ENCODE assay signal across 1 cellular context in the genomic region with DNA sequence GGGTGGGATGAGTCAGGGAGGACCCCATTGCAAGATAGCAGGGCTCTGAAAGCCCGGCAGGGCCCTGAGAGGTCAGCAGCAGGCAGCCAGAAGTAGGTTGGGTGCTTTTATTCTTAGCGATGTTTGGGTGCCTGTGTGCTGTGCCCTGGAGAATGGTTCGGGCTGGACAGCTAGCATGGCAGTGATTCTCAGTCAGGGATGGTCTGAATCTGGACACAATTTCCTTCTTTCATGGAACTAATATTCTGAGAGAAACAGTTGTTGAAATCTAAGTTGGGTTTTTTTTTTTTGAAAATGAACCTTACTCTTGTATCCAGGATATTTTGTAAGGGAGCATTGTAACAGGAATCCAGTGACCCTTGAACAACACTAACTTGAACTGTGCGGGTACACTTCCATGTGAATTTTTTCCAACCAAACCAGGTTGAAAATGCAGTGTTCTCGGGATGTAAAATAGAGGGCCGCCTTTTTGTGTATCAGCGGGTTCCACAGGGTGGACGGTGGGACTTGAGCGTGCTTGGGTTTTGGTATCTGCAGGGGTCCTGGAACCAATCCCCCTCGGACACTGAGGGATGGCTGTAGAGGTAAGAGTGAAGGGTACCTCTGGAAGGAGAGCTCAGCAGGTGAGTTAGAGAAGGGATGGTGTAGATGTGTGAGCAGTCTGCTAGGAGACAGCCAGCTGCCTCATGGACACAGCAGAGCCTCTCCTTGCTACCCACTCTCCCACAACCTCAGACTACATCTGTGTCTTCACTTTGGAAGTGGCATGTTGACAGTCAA.
TF ChIP-seq lines count a peak whose summit lies in the region.

No MANE protein-coding gene starts in this region.

TF ChIP-seq in HepG2, 621 proteins besides CTCF, POLR2A, EP300 and RAD21 (continues in another document):
- TF ChIP-seq, protein P1, sequence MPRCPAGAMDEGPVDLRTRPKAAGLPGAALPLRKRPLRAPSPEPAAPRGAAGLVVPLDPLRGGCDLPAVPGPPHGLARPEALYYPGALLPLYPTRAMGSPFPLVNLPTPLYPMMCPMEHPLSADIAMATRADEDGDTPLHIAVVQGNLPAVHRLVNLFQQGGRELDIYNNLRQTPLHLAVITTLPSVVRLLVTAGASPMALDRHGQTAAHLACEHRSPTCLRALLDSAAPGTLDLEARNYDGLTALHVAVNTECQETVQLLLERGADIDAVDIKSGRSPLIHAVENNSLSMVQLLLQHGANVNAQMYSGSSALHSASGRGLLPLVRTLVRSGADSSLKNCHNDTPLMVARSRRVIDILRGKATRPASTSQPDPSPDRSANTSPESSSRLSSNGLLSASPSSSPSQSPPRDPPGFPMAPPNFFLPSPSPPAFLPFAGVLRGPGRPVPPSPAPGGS (CRISPR knock-in tag; IDR thresholded peaks at IDR 0.05) = no peak
- TF ChIP-seq RARA (CRISPR knock-in tag; IDR thresholded peaks at IDR 0.05) = 0 out of 2 replicates have a peak, but pooled peaks have one; percentile 8
- TF ChIP-seq ZNF644 (CRISPR knock-in tag; IDR thresholded peaks at IDR 0.05; ENCODE audit: low read depth) = no peak
- TF ChIP-seq ZNF709 (CRISPR knock-in tag; IDR thresholded peaks at IDR 0.05) = no peak
- no peak for TF ChIP-seq ATF6 (CRISPR knock-in tag; conservative IDR thresholded peaks at IDR 0.05)
- no peak for TF ChIP-seq ZNF34 (CRISPR knock-in tag; IDR thresholded peaks at IDR 0.05; ENCODE audit: borderline replicate concordance)
- TF ChIP-seq, protein P2, sequence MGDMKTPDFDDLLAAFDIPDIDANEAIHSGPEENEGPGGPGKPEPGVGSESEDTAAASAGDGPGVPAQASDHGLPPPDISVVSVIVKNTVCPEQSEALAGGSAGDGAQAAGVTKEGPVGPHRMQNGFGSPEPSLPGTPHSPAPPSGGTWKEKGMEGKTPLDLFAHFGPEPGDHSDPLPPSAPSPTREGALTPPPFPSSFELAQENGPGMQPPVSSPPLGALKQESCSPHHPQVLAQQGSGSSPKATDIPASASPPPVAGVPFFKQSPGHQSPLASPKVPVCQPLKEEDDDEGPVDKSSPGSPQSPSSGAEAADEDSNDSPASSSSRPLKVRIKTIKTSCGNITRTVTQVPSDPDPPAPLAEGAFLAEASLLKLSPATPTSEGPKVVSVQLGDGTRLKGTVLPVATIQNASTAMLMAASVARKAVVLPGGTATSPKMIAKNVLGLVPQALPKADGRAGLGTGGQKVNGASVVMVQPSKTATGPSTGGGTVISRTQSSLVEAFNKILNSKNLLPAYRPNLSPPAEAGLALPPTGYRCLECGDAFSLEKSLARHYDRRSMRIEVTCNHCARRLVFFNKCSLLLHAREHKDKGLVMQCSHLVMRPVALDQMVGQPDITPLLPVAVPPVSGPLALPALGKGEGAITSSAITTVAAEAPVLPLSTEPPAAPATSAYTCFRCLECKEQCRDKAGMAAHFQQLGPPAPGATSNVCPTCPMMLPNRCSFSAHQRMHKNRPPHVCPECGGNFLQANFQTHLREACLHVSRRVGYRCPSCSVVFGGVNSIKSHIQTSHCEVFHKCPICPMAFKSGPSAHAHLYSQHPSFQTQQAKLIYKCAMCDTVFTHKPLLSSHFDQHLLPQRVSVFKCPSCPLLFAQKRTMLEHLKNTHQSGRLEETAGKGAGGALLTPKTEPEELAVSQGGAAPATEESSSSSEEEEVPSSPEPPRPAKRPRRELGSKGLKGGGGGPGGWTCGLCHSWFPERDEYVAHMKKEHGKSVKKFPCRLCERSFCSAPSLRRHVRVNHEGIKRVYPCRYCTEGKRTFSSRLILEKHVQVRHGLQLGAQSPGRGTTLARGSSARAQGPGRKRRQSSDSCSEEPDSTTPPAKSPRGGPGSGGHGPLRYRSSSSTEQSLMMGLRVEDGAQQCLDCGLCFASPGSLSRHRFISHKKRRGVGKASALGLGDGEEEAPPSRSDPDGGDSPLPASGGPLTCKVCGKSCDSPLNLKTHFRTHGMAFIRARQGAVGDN (CRISPR knock-in tag; IDR thresholded peaks at IDR 0.05) = peak; percentile 30; the same call in 1 of the 2 replicates
- no peak for TF ChIP-seq REXO4 (CRISPR knock-in tag; IDR thresholded peaks at IDR 0.05; ENCODE audit: borderline replicate concordance)
- no peak for TF ChIP-seq ZNF543 (CRISPR knock-in tag; IDR thresholded peaks at IDR 0.05)
- no peak for TF ChIP-seq ZNF878 (CRISPR knock-in tag; IDR thresholded peaks at IDR 0.05)
- TF ChIP-seq, protein P3, sequence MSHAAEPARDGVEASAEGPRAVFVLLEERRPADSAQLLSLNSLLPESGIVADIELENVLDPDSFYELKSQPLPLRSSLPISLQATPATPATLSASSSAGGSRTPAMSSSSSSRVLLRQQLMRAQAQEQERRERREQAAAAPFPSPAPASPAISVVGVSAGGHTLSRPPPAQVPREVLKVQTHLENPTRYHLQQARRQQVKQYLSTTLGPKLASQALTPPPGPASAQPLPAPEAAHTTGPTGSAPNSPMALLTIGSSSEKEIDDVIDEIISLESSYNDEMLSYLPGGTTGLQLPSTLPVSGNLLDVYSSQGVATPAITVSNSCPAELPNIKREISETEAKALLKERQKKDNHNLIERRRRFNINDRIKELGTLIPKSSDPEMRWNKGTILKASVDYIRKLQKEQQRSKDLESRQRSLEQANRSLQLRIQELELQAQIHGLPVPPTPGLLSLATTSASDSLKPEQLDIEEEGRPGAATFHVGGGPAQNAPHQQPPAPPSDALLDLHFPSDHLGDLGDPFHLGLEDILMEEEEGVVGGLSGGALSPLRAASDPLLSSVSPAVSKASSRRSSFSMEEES (CRISPR knock-in tag; IDR thresholded peaks at IDR 0.05) = no peak
- TF ChIP-seq, protein P4, sequence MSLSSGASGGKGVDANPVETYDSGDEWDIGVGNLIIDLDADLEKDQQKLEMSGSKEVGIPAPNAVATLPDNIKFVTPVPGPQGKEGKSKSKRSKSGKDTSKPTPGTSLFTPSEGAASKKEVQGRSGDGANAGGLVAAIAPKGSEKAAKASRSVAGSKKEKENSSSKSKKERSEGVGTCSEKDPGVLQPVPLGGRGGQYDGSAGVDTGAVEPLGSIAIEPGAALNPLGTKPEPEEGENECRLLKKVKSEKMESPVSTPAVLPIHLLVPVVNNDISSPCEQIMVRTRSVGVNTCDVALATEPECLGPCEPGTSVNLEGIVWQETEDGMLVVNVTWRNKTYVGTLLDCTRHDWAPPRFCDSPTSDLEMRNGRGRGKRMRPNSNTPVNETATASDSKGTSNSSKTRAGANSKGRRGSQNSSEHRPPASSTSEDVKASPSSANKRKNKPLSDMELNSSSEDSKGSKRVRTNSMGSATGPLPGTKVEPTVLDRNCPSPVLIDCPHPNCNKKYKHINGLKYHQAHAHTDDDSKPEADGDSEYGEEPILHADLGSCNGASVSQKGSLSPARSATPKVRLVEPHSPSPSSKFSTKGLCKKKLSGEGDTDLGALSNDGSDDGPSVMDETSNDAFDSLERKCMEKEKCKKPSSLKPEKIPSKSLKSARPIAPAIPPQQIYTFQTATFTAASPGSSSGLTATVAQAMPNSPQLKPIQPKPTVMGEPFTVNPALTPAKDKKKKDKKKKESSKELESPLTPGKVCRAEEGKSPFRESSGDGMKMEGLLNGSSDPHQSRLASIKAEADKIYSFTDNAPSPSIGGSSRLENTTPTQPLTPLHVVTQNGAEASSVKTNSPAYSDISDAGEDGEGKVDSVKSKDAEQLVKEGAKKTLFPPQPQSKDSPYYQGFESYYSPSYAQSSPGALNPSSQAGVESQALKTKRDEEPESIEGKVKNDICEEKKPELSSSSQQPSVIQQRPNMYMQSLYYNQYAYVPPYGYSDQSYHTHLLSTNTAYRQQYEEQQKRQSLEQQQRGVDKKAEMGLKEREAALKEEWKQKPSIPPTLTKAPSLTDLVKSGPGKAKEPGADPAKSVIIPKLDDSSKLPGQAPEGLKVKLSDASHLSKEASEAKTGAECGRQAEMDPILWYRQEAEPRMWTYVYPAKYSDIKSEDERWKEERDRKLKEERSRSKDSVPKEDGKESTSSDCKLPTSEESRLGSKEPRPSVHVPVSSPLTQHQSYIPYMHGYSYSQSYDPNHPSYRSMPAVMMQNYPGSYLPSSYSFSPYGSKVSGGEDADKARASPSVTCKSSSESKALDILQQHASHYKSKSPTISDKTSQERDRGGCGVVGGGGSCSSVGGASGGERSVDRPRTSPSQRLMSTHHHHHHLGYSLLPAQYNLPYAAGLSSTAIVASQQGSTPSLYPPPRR (CRISPR knock-in tag; IDR thresholded peaks at IDR 0.05; ENCODE audit: borderline replicate concordance) = peak; percentile 28; the same call in 1 of the 2 replicates
- TF ChIP-seq, protein P5, sequence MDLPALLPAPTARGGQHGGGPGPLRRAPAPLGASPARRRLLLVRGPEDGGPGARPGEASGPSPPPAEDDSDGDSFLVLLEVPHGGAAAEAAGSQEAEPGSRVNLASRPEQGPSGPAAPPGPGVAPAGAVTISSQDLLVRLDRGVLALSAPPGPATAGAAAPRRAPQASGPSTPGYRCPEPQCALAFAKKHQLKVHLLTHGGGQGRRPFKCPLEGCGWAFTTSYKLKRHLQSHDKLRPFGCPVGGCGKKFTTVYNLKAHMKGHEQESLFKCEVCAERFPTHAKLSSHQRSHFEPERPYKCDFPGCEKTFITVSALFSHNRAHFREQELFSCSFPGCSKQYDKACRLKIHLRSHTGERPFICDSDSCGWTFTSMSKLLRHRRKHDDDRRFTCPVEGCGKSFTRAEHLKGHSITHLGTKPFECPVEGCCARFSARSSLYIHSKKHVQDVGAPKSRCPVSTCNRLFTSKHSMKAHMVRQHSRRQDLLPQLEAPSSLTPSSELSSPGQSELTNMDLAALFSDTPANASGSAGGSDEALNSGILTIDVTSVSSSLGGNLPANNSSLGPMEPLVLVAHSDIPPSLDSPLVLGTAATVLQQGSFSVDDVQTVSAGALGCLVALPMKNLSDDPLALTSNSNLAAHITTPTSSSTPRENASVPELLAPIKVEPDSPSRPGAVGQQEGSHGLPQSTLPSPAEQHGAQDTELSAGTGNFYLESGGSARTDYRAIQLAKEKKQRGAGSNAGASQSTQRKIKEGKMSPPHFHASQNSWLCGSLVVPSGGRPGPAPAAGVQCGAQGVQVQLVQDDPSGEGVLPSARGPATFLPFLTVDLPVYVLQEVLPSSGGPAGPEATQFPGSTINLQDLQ (CRISPR knock-in tag; IDR thresholded peaks at IDR 0.05) = no peak
- no peak for TF ChIP-seq CENPX (CRISPR knock-in tag; IDR thresholded peaks at IDR 0.05)
- TF ChIP-seq SOX13 (IDR thresholded peaks at IDR 0.05) = no peak
- TF ChIP-seq SOX13 (CRISPR knock-in tag; conservative IDR thresholded peaks at IDR 0.05 in 1 of 2, IDR thresholded peaks at IDR 0.05 in 1 of 2) = no peak
- peak; percentile 65; the same call in 1 of the 2 replicates for TF ChIP-seq HNF4G (IDR thresholded peaks at IDR 0.05; ENCODE audit: borderline replicate concordance, low read depth, low read length)
- no peak for TF ChIP-seq HNF4G (CRISPR knock-in tag; IDR thresholded peaks at IDR 0.05; ENCODE audit: borderline replicate concordance, low read depth)
- no peak for TF ChIP-seq ZNF225 (CRISPR knock-in tag; IDR thresholded peaks at IDR 0.05)
- TF ChIP-seq ZNF749 (CRISPR knock-in tag; IDR thresholded peaks at IDR 0.05; ENCODE audit: borderline replicate concordance) = no peak
- no peak for TF ChIP-seq PHF21A (CRISPR knock-in tag; IDR thresholded peaks at IDR 0.05)
- TF ChIP-seq DNMT1 (CRISPR knock-in tag; IDR thresholded peaks at IDR 0.05) = no peak
- TF ChIP-seq PITX1 (CRISPR knock-in tag; IDR thresholded peaks at IDR 0.05) = no peak
- TF ChIP-seq, protein P6, sequence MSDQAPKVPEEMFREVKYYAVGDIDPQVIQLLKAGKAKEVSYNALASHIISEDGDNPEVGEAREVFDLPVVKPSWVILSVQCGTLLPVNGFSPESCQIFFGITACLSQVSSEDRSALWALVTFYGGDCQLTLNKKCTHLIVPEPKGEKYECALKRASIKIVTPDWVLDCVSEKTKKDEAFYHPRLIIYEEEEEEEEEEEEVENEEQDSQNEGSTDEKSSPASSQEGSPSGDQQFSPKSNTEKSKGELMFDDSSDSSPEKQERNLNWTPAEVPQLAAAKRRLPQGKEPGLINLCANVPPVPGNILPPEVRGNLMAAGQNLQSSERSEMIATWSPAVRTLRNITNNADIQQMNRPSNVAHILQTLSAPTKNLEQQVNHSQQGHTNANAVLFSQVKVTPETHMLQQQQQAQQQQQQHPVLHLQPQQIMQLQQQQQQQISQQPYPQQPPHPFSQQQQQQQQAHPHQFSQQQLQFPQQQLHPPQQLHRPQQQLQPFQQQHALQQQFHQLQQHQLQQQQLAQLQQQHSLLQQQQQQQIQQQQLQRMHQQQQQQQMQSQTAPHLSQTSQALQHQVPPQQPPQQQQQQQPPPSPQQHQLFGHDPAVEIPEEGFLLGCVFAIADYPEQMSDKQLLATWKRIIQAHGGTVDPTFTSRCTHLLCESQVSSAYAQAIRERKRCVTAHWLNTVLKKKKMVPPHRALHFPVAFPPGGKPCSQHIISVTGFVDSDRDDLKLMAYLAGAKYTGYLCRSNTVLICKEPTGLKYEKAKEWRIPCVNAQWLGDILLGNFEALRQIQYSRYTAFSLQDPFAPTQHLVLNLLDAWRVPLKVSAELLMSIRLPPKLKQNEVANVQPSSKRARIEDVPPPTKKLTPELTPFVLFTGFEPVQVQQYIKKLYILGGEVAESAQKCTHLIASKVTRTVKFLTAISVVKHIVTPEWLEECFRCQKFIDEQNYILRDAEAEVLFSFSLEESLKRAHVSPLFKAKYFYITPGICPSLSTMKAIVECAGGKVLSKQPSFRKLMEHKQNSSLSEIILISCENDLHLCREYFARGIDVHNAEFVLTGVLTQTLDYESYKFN (CRISPR knock-in tag; conservative IDR thresholded peaks at IDR 0.05) = peak; percentile 42; the same call in 1 of the 2 replicates
- TF ChIP-seq MAFG (CRISPR knock-in tag; IDR thresholded peaks at IDR 0.05) = no peak
- peak; percentile 32; the same call in 1 of the 2 replicates for TF ChIP-seq SIX1 (CRISPR knock-in tag; IDR thresholded peaks at IDR 0.05; ENCODE audit: borderline replicate concordance)
- TF ChIP-seq FOXP4 (CRISPR knock-in tag; IDR thresholded peaks at IDR 0.05) = no peak
